ENCODE assay signal across 8 cellular contexts in genomic region chr12:14394317-14395058, GRCh38. TPM values are rescaled to one million over a fixed set of nuclear protein-coding genes. Genes with fewer than 3 reads are reported as not detected.
DNase-seq lines count a peak whose midpoint lies in the region; ATAC-seq and TF ChIP-seq lines count a peak whose summit lies in the region.

No MANE protein-coding gene starts in this region.

- intact Hi-C loops in right lobe of liver (cut with DNase I) = no loop called here

- no peaks in the 10 kb centered on the region for H3K27me3 ChIP-seq in Karpas-422 (ENCODE audit: low read length)
- H3K27me3 ChIP-seq in SJSA1 (replicated peaks) = no peaks in the 10 kb centered on the region
- no peaks in the 10 kb centered on the region for H3K27me3 ChIP-seq in right lobe of liver
- H3K27me3 ChIP-seq in suprapubic skin = no peaks in the 10 kb centered on the region

- H3K36me3 ChIP-seq in Karpas-422 (ENCODE audit: insufficient read depth, low read length) (peaks cover 20% of the 10 kb centered on the region), SJSA1 (no peaks in the 10 kb centered on the region), right lobe of liver (no peaks in the 10 kb centered on the region), suprapubic skin (no peaks in the 10 kb centered on the region)

- peak overlapping the region; percentile 54 for H3K4me3 ChIP-seq in Karpas-422 (ENCODE audit: low read length)
- H3K4me3 ChIP-seq in SJSA1 = no peak overlapping the region
- peak overlapping the region in 2 of 3 donors; percentile 14 to 26 for H3K4me3 ChIP-seq in right lobe of liver
- H3K4me3 ChIP-seq in suprapubic skin = peak overlapping the region; percentile 24

- no peak for TF ChIP-seq EP300 in suprapubic skin (IDR thresholded peaks at IDR 0.05)

- H3K27ac ChIP-seq in Karpas-422 (ENCODE audit: low read length) (peak overlapping the region; percentile 96), SJSA1 (peak overlapping the region; percentile 38), cingulate gyrus (ENCODE audit: low read depth, low read length) (peak overlapping the region; percentile 19), right lobe of liver (peak overlapping the region; percentile 47 to 67 (median 63)), suprapubic skin (peak overlapping the region; percentile 49)

- WGBS in right lobe of liver (ENCODE audit: insufficient coverage, low coverage, low lambda C conversion rate, missing lambda C conversion rate) = 2% methylated on average over 3 of the region's 3 CpGs
- 4% methylated on average over 3 of the region's 3 CpGs for WGBS in suprapubic skin

- peak overlapping the region; percentile 70 for H3K4me2 ChIP-seq in Karpas-422 (ENCODE audit: low read depth, low read length, poor library complexity, severe bottlenecking)

- no peaks in the 10 kb centered on the region for H3K9me2 ChIP-seq in Karpas-422 (replicated peaks; ENCODE audit: insufficient read depth, low read length)

- ATAC-seq in right lobe of liver = peak; percentile 90 to 96 (median 94)

- TF ChIP-seq CTCF in right lobe of liver (IDR thresholded peaks at IDR 0.05) (peak in 2 of 4 donors; percentile 13 to 29), suprapubic skin (IDR thresholded peaks at IDR 0.05) (no peak)

- peaks cover 81% of the 10 kb centered on the region for H3K79me2 ChIP-seq in Karpas-422 (ENCODE audit: low read length)

- H3K4me1 ChIP-seq in Karpas-422 (ENCODE audit: low read length) = peaks cover 73% of the 10 kb centered on the region
- peaks cover 12% of the 10 kb centered on the region; the same call in 1 of the 2 replicates for H3K4me1 ChIP-seq in SJSA1 (replicated peaks)
- H3K4me1 ChIP-seq in right lobe of liver = peaks cover 0 to 47% (median 0%) of the 10 kb centered on the region in 4 donors
- peaks cover 58% of the 10 kb centered on the region for H3K4me1 ChIP-seq in suprapubic skin

- no peaks in the 10 kb centered on the region for H4K20me1 ChIP-seq in Karpas-422 (ENCODE audit: insufficient read depth, low read depth, low read length)

- peak; percentile 43 for TF ChIP-seq POLR2A in right lobe of liver (IDR thresholded peaks at IDR 0.05)
- TF ChIP-seq POLR2A in suprapubic skin (IDR thresholded peaks at IDR 0.05) = no peak

- H2AFZ ChIP-seq in Karpas-422 (ENCODE audit: low read length) = no peak overlapping the region

- peak overlapping the region; percentile 51 for H3K9ac ChIP-seq in Karpas-422 (ENCODE audit: low read length)

- H3K9me3 ChIP-seq in Karpas-422 (ENCODE audit: low read length) (peaks cover 6% of the 10 kb centered on the region; the same call in 1 of the 2 replicates), SJSA1 (replicated peaks) (no peaks in the 10 kb centered on the region), right lobe of liver (peaks cover 0 to 5% (median 0%) of the 10 kb centered on the region in 4 donors), suprapubic skin (peaks cover 5% of the 10 kb centered on the region)

- peak; percentile 73 for DNase-seq in activated effector memory CD4-positive, alpha-beta T cell treated with anti-CD3 and anti-CD28 coated beads, Interleukin-2, amount 50 U/mL, for 16 hours
- DNase-seq in activated effector memory CD4-positive, alpha-beta T cell treated with Interleukin-2 at 50 U/mL for 16 hours = no peak
- DNase-seq in H4 (ENCODE audit: low spot score) = peak; percentile 92
- peak; percentile 93 for DNase-seq in Karpas-422
- peak in 1 of 2 experiments; percentile 48 for DNase-seq in SJSA1 (ENCODE audit: low read depth in 1 of 2, low spot score in 2 of 2)
- DNase-seq in right lobe of liver = no peak
- no peak for DNase-seq in suprapubic skin (ENCODE audit: low spot score in 2 of 2)

RNA-seq across cellular contexts. Expression of gene ATF7IP, which starts 29.0 kb away (rescaled TPM):
- total RNA-seq in H4 (2014; rRNA removed; shearing (Covaris generic)) = 34.2 and 51.3 TPM in 2 replicates
- 32.8 and 88.4 TPM in 2 replicates for total RNA-seq in Karpas-422 (2014; rRNA removed; shearing (Covaris generic); ENCODE audit: low replicate concordance)
- total RNA-seq in SJSA1 (2014; rRNA removed; shearing (Covaris generic)) = 17.6 and 19.9 TPM in 2 replicates
- total RNA-seq in right lobe of liver = 10 to 100 TPM; 17.5 to 33.6 (median 27.4) TPM
- 10 to 100 TPM; 41.0 to 79.6 (median 59.2) TPM for total RNA-seq in suprapubic skin

Comparison
In these comparisons a context has a peak if more than half of its experiments do, and no peak if none do; other contexts are left out.
1. DNase-seq: peak in activated effector memory CD4-positive, alpha-beta T cell treated with anti-CD3 and anti-CD28 coated beads, Interleukin-2, amount 50 U/mL, for 16 hours (single experiment), H4 (single experiment) and Karpas-422 (single experiment); none in activated effector memory CD4-positive, alpha-beta T cell treated with Interleukin-2 at 50 U/mL for 16 hours (single experiment), right lobe of liver (0 of 3) and suprapubic skin (0 of 2).
2. H3K27ac ChIP-seq: peak in every context shown above with its lines; median percentile 96 in Karpas-422; 63 in right lobe of liver; 49 in suprapubic skin; 38 in SJSA1; 19 in cingulate gyrus.